10 cellular contexts compared by ENCODE assay signal in the genomic region with DNA sequence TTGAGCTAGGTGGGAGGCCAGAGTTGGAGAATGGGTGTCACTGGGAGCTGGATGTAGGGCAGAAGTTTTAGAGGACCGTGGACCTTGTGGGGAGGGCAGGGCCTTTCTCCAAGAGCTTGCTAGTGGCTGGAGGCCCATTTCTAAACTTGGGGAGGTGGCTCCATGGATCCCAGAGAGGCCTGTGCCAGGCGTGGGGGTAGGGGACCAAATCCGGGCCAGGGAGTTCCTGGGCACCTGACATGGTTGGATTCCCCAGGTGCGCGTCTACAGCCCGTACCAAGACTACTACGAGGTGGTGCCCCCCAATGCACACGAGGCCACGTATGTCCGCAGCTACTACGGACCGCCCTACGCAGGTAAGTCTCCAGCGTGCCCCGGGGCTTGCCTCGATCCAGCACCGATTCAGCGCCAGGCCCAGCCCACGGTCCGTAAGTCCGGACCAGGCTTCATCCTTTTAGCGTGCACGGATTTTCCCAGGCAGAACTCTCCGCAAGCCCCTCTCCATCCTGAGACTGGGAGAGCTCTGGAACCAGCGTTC. TPM values are rescaled to one million over a fixed set of nuclear protein-coding genes. Genes with fewer than 3 reads are reported as not detected.
DNase-seq lines count a peak whose midpoint lies in the region; ATAC-seq, FAIRE-seq and TF ChIP-seq lines count a peak whose summit lies in the region.
"Had no signal": no experiment of that assay in that cellular context is flagged by ENCODE, and none has a peak within 500 bp of the region (broad histone marks: within the 10 kb centered on the region; RNA-seq: fewer than 3 reads in every experiment).

No MANE protein-coding gene starts in this region.

- no peak for FAIRE-seq in HepG2 (lab: Jason Lieb, UNC)

- peak; percentile 10; the same call in 2 of the 3 replicates for ATAC-seq in HepG2
- ATAC-seq in HG02885 (IDR thresholded peaks at IDR 0.05; ENCODE audit: poor library complexity, unreplicated experiment) = no peak
- ATAC-seq in HG02798 (IDR thresholded peaks at IDR 0.05; ENCODE audit: poor library complexity, unreplicated experiment) = no peak

- no peak overlapping the region for H3K9ac ChIP-seq in HepG2 (ENCODE audit: insufficient read depth, low read depth, low read length)

- H3K27ac ChIP-seq in HepG2 (ENCODE audit: extremely low read length, insufficient read depth, low read length) (no peak overlapping the region), temporal lobe (ENCODE audit: low read depth, low read length) (peak overlapping the region; percentile 91)
- H3K27ac ChIP-seq: epithelial cell of prostate had no signal

- WGBS in HepG2 (ENCODE audit: low lambda C conversion rate) = 89% methylated on average over 8 of the region's 25 CpGs

- TF ChIP-seq RAD21 in HepG2 (CRISPR knock-in tag; IDR thresholded peaks at IDR 0.05) = no peak

- H3K4me3 ChIP-seq in astrocyte of the cerebellum (ENCODE audit: low read depth, low read length) (peak overlapping the region; percentile 30), HepG2 (replicated peaks in 1 of 3; ENCODE audit: insufficient read depth in 1 of 3, low read depth in 2 of 3, low read length in 3 of 3) (no peak overlapping the region)

- no TSS peak for BruUV-seq in HepG2 (replicated peaks; lab: Mats Ljungman, UMichigan)

- H3K4me3 Mint-ChIP-seq in activated CD4-positive, alpha-beta memory T cell treated with anti-CD3 and anti-CD28 coated beads for 36 hours = peak overlapping the region; percentile 36
- no peak overlapping the region for H3K4me3 Mint-ChIP-seq in activated CD4-positive, alpha-beta memory T cell treated with anti-CD3 and anti-CD28 coated beads, Interleukin-2, amount 10 ng/mL, durations not matched to agents 7 days and 5 days
- H3K4me3 Mint-ChIP-seq: CD4-positive, alpha-beta T cell had no signal

- no peaks in the 10 kb centered on the region for H3K36me3 Mint-ChIP-seq in activated CD4-positive, alpha-beta memory T cell treated with anti-CD3 and anti-CD28 coated beads for 36 hours
- no peaks in the 10 kb centered on the region for H3K36me3 Mint-ChIP-seq in activated CD4-positive, alpha-beta memory T cell treated with anti-CD3 and anti-CD28 coated beads, Interleukin-2, amount 10 ng/mL, durations not matched to agents 7 days and 5 days (ENCODE audit: low read depth)

- no peaks in the 10 kb centered on the region for H3K9me3 ChIP-seq in HepG2 (ENCODE audit: low read length)

- H3K27me3 ChIP-seq in HepG2 (ENCODE audit: control insufficient read depth in 1 of 2, insufficient read depth in 2 of 2, low read length in 2 of 2) = no peaks in the 10 kb centered on the region

- intact Hi-C loops in activated CD4-positive, alpha-beta memory T cell treated with anti-CD3 and anti-CD28 coated beads for 36 hours (cut with micrococcal nuclease) = loop anchor here (1.0 kb wide), 2 partner anchors 35 to 309 kb away; no protein-coding TSS in a partner anchor
- intact Hi-C loops in HepG2 (cut with micrococcal nuclease; ENCODE audit: unreplicated experiment) = loop anchor here (1.0 to 2.0 kb wide), 2 partner anchors 35 to 258 kb away; no protein-coding TSS in a partner anchor

- TF ChIP-seq CTCF in astrocyte of the cerebellum (IDR thresholded peaks at IDR 0.05; ENCODE audit: low read depth, low read length, missing control alignments) (no peak), HepG2 (CRISPR knock-in tag; IDR thresholded peaks at IDR 0.05) (no peak)

- H4K20me1 ChIP-seq in HepG2 (ENCODE audit: insufficient read depth, low read length) = no peaks in the 10 kb centered on the region

- H3K27ac Mint-ChIP-seq in activated CD4-positive, alpha-beta memory T cell treated with anti-CD3 and anti-CD28 coated beads for 36 hours = no peak overlapping the region
- H3K27ac Mint-ChIP-seq in activated CD4-positive, alpha-beta memory T cell treated with anti-CD3 and anti-CD28 coated beads, Interleukin-2, amount 10 ng/mL, durations not matched to agents 7 days and 5 days = no peak overlapping the region
- H3K27ac Mint-ChIP-seq: CD4-positive, alpha-beta T cell had no signal

- H3K27me3 Mint-ChIP-seq in activated CD4-positive, alpha-beta memory T cell treated with anti-CD3 and anti-CD28 coated beads for 36 hours = no peaks in the 10 kb centered on the region
- no peaks in the 10 kb centered on the region for H3K27me3 Mint-ChIP-seq in activated CD4-positive, alpha-beta memory T cell treated with anti-CD3 and anti-CD28 coated beads, Interleukin-2, amount 10 ng/mL, durations not matched to agents 7 days and 5 days
- H3K27me3 Mint-ChIP-seq: CD4-positive, alpha-beta T cell had no signal

- TF ChIP-seq EP300 in HepG2 (IDR thresholded peaks at IDR 0.05; ENCODE audit: low read depth in 2 of 2, low read length in 2 of 2) = no peak
- TF ChIP-seq EP300 in HepG2 (CRISPR knock-in tag; IDR thresholded peaks at IDR 0.05; ENCODE audit: borderline replicate concordance) = no peak

- no peaks in the 10 kb centered on the region for H3K79me2 ChIP-seq in HepG2 (ENCODE audit: insufficient read depth, low read length)

- no peaks in the 10 kb centered on the region; the same call in 1 of the 2 replicates for H3K4me1 ChIP-seq in HepG2 (ENCODE audit: insufficient read depth, low read length)

- in situ Hi-C loops in astrocyte of the cerebellum (cut with HindIII; ENCODE audit: low sequenced_read_pairs) = no loop called here
- in situ Hi-C loops in HepG2 (cut with HindIII; ENCODE audit: extremely low pct_ligation_motif_present, low pct_unique_long_range_greater_than_20kb) = loop anchor here (5.0 kb wide), 2 partner anchors 33 to 258 kb away; no protein-coding TSS in a partner anchor

- H2AFZ ChIP-seq in HepG2 (ENCODE audit: low read length) = no peak overlapping the region

- H3K36me3 ChIP-seq in HepG2 (replicated peaks in 1 of 2; ENCODE audit: control insufficient read depth in 1 of 2, insufficient read depth in 2 of 2, low read length in 2 of 2) = peaks cover 16 to 45% of the 10 kb centered on the region in 2 experiments

- no peak for DNase-seq in activated CD4-positive, alpha-beta memory T cell treated with anti-CD3 and anti-CD28 coated beads for 36 hours
- no peak for DNase-seq in activated CD4-positive, alpha-beta memory T cell treated with anti-CD3 and anti-CD28 coated beads, Interleukin-2, amount 10 ng/mL, durations not matched to agents 7 days and 5 days
- DNase-seq in astrocyte of the cerebellum (ENCODE audit: low read depth) (no peak), HepG2 (ENCODE audit: low spot score) (no peak), HUDEP-2 (lab: John Stamatoyannopoulos, UW; ENCODE audit: unreplicated experiment in 76 of 76) (no peak)

- H3K4me2 ChIP-seq in HepG2 (ENCODE audit: low read depth, low read length) = no peak overlapping the region

- POLR2A ChIA-PET in activated CD4-positive, alpha-beta memory T cell treated with anti-CD3 and anti-CD28 coated beads for 36 hours (lab: Charles Lee) = no interaction called here
- POLR2A ChIA-PET in activated CD4-positive, alpha-beta memory T cell treated with anti-CD3 and anti-CD28 coated beads, Interleukin-2, amount 10 ng/mL, durations not matched to agents 7 days and 5 days (lab: Charles Lee) = interaction anchor here (1.7 kb wide), 1 partner anchor 11 kb away, joined by 4 read pairs; no protein-coding TSS in a partner anchor
- POLR2A ChIA-PET in HepG2 (lab: Yijun Ruan, JAX) = interaction anchor here (1.2 to 2.6 kb wide), 2 partner anchors 12 to 35 kb away, joined by 4 to 7 read pairs; no protein-coding TSS in a partner anchor

- TF ChIP-seq POLR2A in HepG2 (IDR thresholded peaks at IDR 0.05; ENCODE audit: insufficient read depth in 1 of 2, low read depth in 2 of 2, low read length in 2 of 2) = no peak

- H3K4me1 Mint-ChIP-seq in activated CD4-positive, alpha-beta memory T cell treated with anti-CD3 and anti-CD28 coated beads for 36 hours (ENCODE audit: low read depth) = peaks cover 3% of the 10 kb centered on the region
- H3K4me1 Mint-ChIP-seq in activated CD4-positive, alpha-beta memory T cell treated with anti-CD3 and anti-CD28 coated beads, Interleukin-2, amount 10 ng/mL, durations not matched to agents 7 days and 5 days = peaks cover 7% of the 10 kb centered on the region

- CTCF ChIA-PET in activated CD4-positive, alpha-beta memory T cell treated with anti-CD3 and anti-CD28 coated beads for 36 hours (lab: Charles Lee) = interaction anchor here (0.6 to 5.3 kb wide), 34 partner anchors 12 to 358 kb away, joined by 3 to 173 read pairs (median 4); partner anchors contain the start of genes ARHGEF17 and PLEKHB1
- CTCF ChIA-PET in activated CD4-positive, alpha-beta memory T cell treated with anti-CD3 and anti-CD28 coated beads, Interleukin-2, amount 10 ng/mL, durations not matched to agents 7 days and 5 days (lab: Charles Lee) = interaction anchor here (1.0 to 7.1 kb wide), 20 partner anchors 10 to 352 kb away, joined by 3 to 126 read pairs (median 5); partner anchors contain the start of genes ARHGEF17, FAM168A and PLEKHB1
- CTCF ChIA-PET in HepG2 (lab: Yijun Ruan, JAX; ENCODE audit: low intra/inter-chr PET ratio, low total read pairs) = interaction anchor here (0.7 to 4.9 kb wide), 5 partner anchors 32 to 257 kb away, joined by 4 to 59 read pairs (median 6); no protein-coding TSS in a partner anchor

- H3K9me3 Mint-ChIP-seq in activated CD4-positive, alpha-beta memory T cell treated with anti-CD3 and anti-CD28 coated beads for 36 hours = no peaks in the 10 kb centered on the region
- H3K9me3 Mint-ChIP-seq in activated CD4-positive, alpha-beta memory T cell treated with anti-CD3 and anti-CD28 coated beads, Interleukin-2, amount 10 ng/mL, durations not matched to agents 7 days and 5 days = no peaks in the 10 kb centered on the region
- H3K9me3 Mint-ChIP-seq: CD4-positive, alpha-beta T cell had no signal

RNA-seq across cellular contexts. Expression of gene PLEKHB1, which starts 14.2 kb away (rescaled TPM):
- total RNA-seq in activated CD4-positive, alpha-beta memory T cell treated with anti-CD3 and anti-CD28 coated beads for 36 hours = 10 to 100 TPM; 13.2 to 16.0 TPM
- total RNA-seq in activated CD4-positive, alpha-beta memory T cell treated with anti-CD3 and anti-CD28 coated beads, Interleukin-2, amount 10 ng/mL, durations not matched to agents 7 days and 5 days = 1 to 10 TPM; 8.4 to 8.6 TPM
- total RNA-seq in HepG2 (2016; rRNA removed; fragmentation: Illumina TruSeq; extraction: Trizol) = 68.0 and 71.7 TPM in 2 replicates
- total RNA-seq in HepG2 (2016; cell fraction: cytosol; rRNA removed; fragmentation: Illumina TruSeq; extraction: Trizol; ENCODE audit: low read depth) = 14.1 and 14.6 TPM in 2 replicates
- 68.8 and 77.9 TPM in 2 replicates for total RNA-seq in HepG2 (2016; cell fraction: insoluble cytoplasmic fraction; rRNA removed; fragmentation: Illumina TruSeq; extraction: Trizol)
- total RNA-seq in HepG2 (2016; cell fraction: membrane; rRNA removed; fragmentation: Illumina TruSeq; extraction: Trizol) = 30.3 and 30.6 TPM in 2 replicates
- 31.7 and 39.9 TPM in 2 replicates for total RNA-seq in HepG2 (2016; cell fraction: nucleus; rRNA removed; fragmentation: Illumina TruSeq; extraction: Trizol)
- 77.1 and 99.3 TPM in 2 replicates for polyA plus RNA-seq in HepG2 (2011; rRNA removed)
- polyA plus RNA-seq in HepG2 (2011; cell fraction: cytosol; rRNA removed) = 95.0 and 157 TPM in 2 replicates
- 107 and 154 TPM in 2 replicates for polyA plus RNA-seq in HepG2 (2011; cell fraction: nucleus; rRNA removed)
- 47.9 and 54.0 TPM in 2 replicates for polyA plus RNA-seq in HepG2 (2012)
- polyA plus RNA-seq in HepG2 (2016; cell fraction: cytosol; fragmentation: Illumina TruSeq; extraction: Trizol; ENCODE audit: low read depth) = 16.0 and 24.3 TPM in 2 replicates
- 128 and 133 TPM in 2 replicates for polyA plus RNA-seq in HepG2 (2016; cell fraction: insoluble cytoplasmic fraction; fragmentation: Illumina TruSeq; extraction: Trizol; ENCODE audit: low read depth)
- polyA plus RNA-seq in HepG2 (2016; cell fraction: membrane; fragmentation: Illumina TruSeq; extraction: Trizol; ENCODE audit: low read depth) = 43.9 and 47.0 TPM in 2 replicates
- polyA plus RNA-seq in HepG2 (2016; cell fraction: nucleus; fragmentation: Illumina TruSeq; extraction: Trizol; ENCODE audit: insufficient read depth, low read depth) = 69.9 and 81.4 TPM in 2 replicates
- polyA minus RNA-seq in HepG2 (2011; rRNA and poly(A)+ RNA removed; ENCODE audit: low replicate concordance) = 0.09 and 172 TPM in 2 replicates
- 66.4 and 67.7 TPM in 2 replicates for polyA minus RNA-seq in HepG2 (2011; cell fraction: cytosol; rRNA and poly(A)+ RNA removed)
- polyA minus RNA-seq in HepG2 (2011; cell fraction: nucleus; rRNA and poly(A)+ RNA removed) = 33.3 and 41.1 TPM in 2 replicates
- total RNA-seq in temporal lobe = 14.3 TPM
